ENCODE assay signal across 18 cellular contexts in genomic region chr1:214143015-214143775, GRCh38.
"Had no signal": no experiment of that assay in that cellular context is flagged by ENCODE, and none has a peak within 500 bp of the region (broad histone marks: within the 10 kb centered on the region; RNA-seq: fewer than 3 reads in every experiment).

No MANE protein-coding gene starts in this region.

- H3K4me3 ChIP-seq: heart left ventricle, lower lobe of right lung, thyroid gland, uterus had no signal

- H3K27me3 ChIP-seq: brain microvascular endothelial cell, neutrophil, thyroid gland, uterus had no signal

- DNase-seq: activated B cell treated with CpG ODN at 0.5 μM for 24 hours; activated CD4-positive, alpha-beta T cell treated with anti-CD3 and anti-CD28 coated beads for 48 hours; activated CD8-positive, alpha-beta memory T cell treated with anti-CD3 and anti-CD28 coated beads, Interleukin-2, amount 50 U/mL, for 48 hours; activated CD8-positive, alpha-beta T cell treated with anti-CD3 and anti-CD28 coated beads, Interleukin-2, amount 10 ng/mL, durations not matched to agents 7 days and 5 days; activated naive CD4-positive, alpha-beta T cell; activated naive CD8-positive, alpha-beta T cell treated with anti-CD3 and anti-CD28 coated beads, Interleukin-2, amount 10 ng/mL, durations not matched to agents 7 days and 5 days; brain microvascular endothelial cell; cortex of kidney; effector memory CD8-positive, alpha-beta T cell; heart left ventricle; left colon; lower lobe of right lung; midbrain; stimulated activated CD4-positive, alpha-beta T cell treated with anti-CD3 and anti-CD28 coated beads, Interleukin-2, amount 100 ng/mL, for 48 hours; stimulated activated naive B cell treated with anti-CD40 and anti-IgM and Interleukin-4, amounts not matched to agents 10 μg/mL and 1 μg/mL and 100 μg/mL, for 72 hours; thyroid gland; uterus had no signal

- H3K27ac ChIP-seq: brain microvascular endothelial cell, heart left ventricle, lower lobe of right lung, neutrophil, thyroid gland, uterus had no signal

- H3K9me3 ChIP-seq: heart left ventricle, lower lobe of right lung, neutrophil, thyroid gland, uterus had no signal

- ATAC-seq: activated CD8-positive, alpha-beta T cell treated with anti-CD3 and anti-CD28 coated beads, Interleukin-2, amount 10 ng/mL, durations not matched to agents 7 days and 5 days; effector memory CD8-positive, alpha-beta T cell; heart left ventricle; left colon; lower lobe of right lung; stimulated activated naive B cell treated with anti-CD40 and anti-IgM and Interleukin-4, amounts not matched to agents 10 μg/mL and 1 μg/mL and 100 μg/mL, for 72 hours had no signal

- H3K36me3 ChIP-seq: brain microvascular endothelial cell, heart left ventricle, lower lobe of right lung, neutrophil, thyroid gland, uterus had no signal

- H3K4me1 ChIP-seq: heart left ventricle, lower lobe of right lung, thyroid gland, uterus had no signal
